ENCODE assay signal across 13 cellular contexts in genomic region chr2:14654733-14655346, GRCh38. TPM values are rescaled to one million over a fixed set of nuclear protein-coding genes. Genes with fewer than 3 reads are reported as not detected.
DNase-seq lines count a peak whose midpoint lies in the region; ATAC-seq and TF ChIP-seq lines count a peak whose summit lies in the region.
"Had no signal": no experiment of that assay in that cellular context is flagged by ENCODE, and none has a peak within 500 bp of the region (broad histone marks: within the 10 kb centered on the region; RNA-seq: fewer than 3 reads in every experiment).

No MANE protein-coding gene starts in this region.

- H3K4me3 Mint-ChIP-seq in naive thymus-derived CD4-positive, alpha-beta T cell: peak overlapping the region in 1 of 10 donors; percentile 10
- H3K4me3 Mint-ChIP-seq: natural killer cell treated with Interleukin-12 subunit alpha and Interleukin-12 subunit beta and Interleukin-15 and Interleukin-18, amount 100 ng/mL, for 72 hours had no signal

- no peak overlapping the region for H3K27ac Mint-ChIP-seq in naive thymus-derived CD4-positive, alpha-beta T cell
- H3K27ac Mint-ChIP-seq: natural killer cell treated with Interleukin-12 subunit alpha and Interleukin-12 subunit beta and Interleukin-15 and Interleukin-18, amount 100 ng/mL, for 72 hours had no signal

- H3K36me3 ChIP-seq in naive thymus-derived CD4-positive, alpha-beta T cell (ENCODE audit: control insufficient read depth in 2 of 3, insufficient read depth in 3 of 3, low read length in 3 of 3): no peaks in the 10 kb centered on the region
- H3K36me3 ChIP-seq: cardiac muscle cell had no signal

- CTCF ChIA-PET in naive thymus-derived CD4-positive, alpha-beta T cell (lab: Charles Lee): no interaction called here

- no peak overlapping the region for H3K27ac ChIP-seq in naive thymus-derived CD4-positive, alpha-beta T cell (ENCODE audit: low read depth, low read length)
- H3K27ac ChIP-seq: cardiac muscle cell had no signal

- H3K9me3 ChIP-seq in naive thymus-derived CD4-positive, alpha-beta T cell (ENCODE audit: control insufficient read depth in 2 of 3, low read length in 3 of 3): no peaks in the 10 kb centered on the region

- no peaks in the 10 kb centered on the region for H3K36me3 Mint-ChIP-seq in naive thymus-derived CD4-positive, alpha-beta T cell
- H3K36me3 Mint-ChIP-seq: natural killer cell treated with Interleukin-12 subunit alpha and Interleukin-12 subunit beta and Interleukin-15 and Interleukin-18, amount 100 ng/mL, for 72 hours had no signal

- H3K4me1 Mint-ChIP-seq in naive thymus-derived CD4-positive, alpha-beta T cell: peaks cover 0 to 4% (median 0%) of the 10 kb centered on the region in 7 donors

- peaks cover 0 to 4% (median 0%) of the 10 kb centered on the region in 5 donors for H3K27me3 Mint-ChIP-seq in naive thymus-derived CD4-positive, alpha-beta T cell

- POLR2A ChIA-PET in naive thymus-derived CD4-positive, alpha-beta T cell (lab: Charles Lee): no interaction called here

- H3K4me3 ChIP-seq in naive thymus-derived CD4-positive, alpha-beta T cell (ENCODE audit: low read length): no peak overlapping the region
- H3K4me3 ChIP-seq in foreskin fibroblast (ENCODE audit: low read depth in 1 of 2, low read length in 2 of 2): no peak overlapping the region
- H3K4me3 ChIP-seq: cardiac muscle cell had no signal

- H3K9me3 Mint-ChIP-seq in naive thymus-derived CD4-positive, alpha-beta T cell: peaks cover 0 to 14% (median 0%) of the 10 kb centered on the region in 11 donors

- no peaks in the 10 kb centered on the region for H3K4me1 ChIP-seq in naive thymus-derived CD4-positive, alpha-beta T cell (ENCODE audit: control insufficient read depth in 2 of 2, insufficient read depth in 2 of 2, low read length in 2 of 2)

- DNase-seq in naive thymus-derived CD4-positive, alpha-beta T cell: no peak
- DNase-seq in erythroblast (lab: John Stamatoyannopoulos, UW): no peak
- no peak for DNase-seq in GF-D8 (lab: John Stamatoyannopoulos, UW)
- DNase-seq in foreskin fibroblast: no peak
- DNase-seq: activated CD4-positive, alpha-beta T cell treated with anti-CD3 and anti-CD28 coated beads for 1 hour; NCI-H774; small intestine had no signal

- intact Hi-C loops in naive thymus-derived CD4-positive, alpha-beta T cell (cut with micrococcal nuclease): no loop called here

- H3K27me3 ChIP-seq in naive thymus-derived CD4-positive, alpha-beta T cell (ENCODE audit: control insufficient read depth in 2 of 2, insufficient read depth in 2 of 2, low read length in 2 of 2): no peaks in the 10 kb centered on the region
- H3K27me3 ChIP-seq: cardiac muscle cell had no signal

- TF ChIP-seq POLR2A in erythroblast (IDR thresholded peaks at IDR 0.05; ENCODE audit: low read length): no peak

- ATAC-seq in GM18508 (IDR thresholded peaks at IDR 0.05; ENCODE audit: insufficient read depth, unreplicated experiment) (peak; percentile 97), GM21360 (IDR thresholded peaks at IDR 0.05; ENCODE audit: unreplicated experiment) (peak; percentile 95), HG02943 (IDR thresholded peaks at IDR 0.05; ENCODE audit: low read depth, unreplicated experiment) (peak; percentile 97), HG03565 (IDR thresholded peaks at IDR 0.05; ENCODE audit: unreplicated experiment) (peak; percentile 96)
- ATAC-seq in naive thymus-derived CD4-positive, alpha-beta T cell: no peak

- no peak for TF ChIP-seq CTCF in foreskin fibroblast (IDR thresholded peaks at IDR 0.05; ENCODE audit: low read depth, low read length)

RNA-seq across cellular contexts. Expression of gene LRATD1, which starts 22.3 kb away (rescaled TPM):
- not detected for total RNA-seq in naive thymus-derived CD4-positive, alpha-beta T cell
- polyA plus RNA-seq in naive thymus-derived CD4-positive, alpha-beta T cell: not detected
- total RNA-seq: natural killer cell treated with Interleukin-12 subunit alpha and Interleukin-12 subunit beta and Interleukin-15 and Interleukin-18, amount 100 ng/mL, for 72 hours had no signal
